In the genomic region with DNA sequence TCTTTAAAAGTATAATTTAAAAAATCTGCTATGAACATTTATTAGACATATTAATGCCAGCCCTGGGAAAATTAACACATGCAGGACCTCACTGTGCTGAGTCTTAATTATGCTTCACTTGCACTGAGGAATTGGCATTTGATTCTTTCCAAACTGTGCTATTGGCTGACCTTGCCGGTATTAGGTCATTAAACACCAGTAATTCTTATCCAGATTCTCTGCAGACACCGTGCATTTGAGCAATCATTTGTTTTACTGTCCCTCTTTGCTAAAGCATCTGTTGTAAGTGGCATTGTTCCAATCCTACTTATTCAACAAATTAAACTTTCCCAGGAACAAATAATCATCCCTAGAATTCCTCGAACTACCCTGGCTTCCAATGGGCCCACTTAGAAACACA, we compare ENCODE assay signal across 17 cellular contexts.
DNase-seq lines count a peak whose midpoint lies in the region; ATAC-seq and TF ChIP-seq lines count a peak whose summit lies in the region.
"Had no signal": no experiment of that assay in that cellular context is flagged by ENCODE, and none has a peak within 500 bp of the region (broad histone marks: within the 10 kb centered on the region; RNA-seq: fewer than 3 reads in every experiment).

No MANE protein-coding gene starts in this region.

- no peak overlapping the region for H4K91ac ChIP-seq in IMR-90 (ENCODE audit: insufficient read depth, low read depth, low read length)

- H2BK5ac ChIP-seq in IMR-90 (ENCODE audit: low read depth, low read length, poor library complexity, severe bottlenecking) = no peak overlapping the region

- no peaks in the 10 kb centered on the region for H3K9me3 ChIP-seq in IMR-90 (ENCODE audit: control insufficient read depth, insufficient read depth, low read length)

- dilution Hi-C loops in IMR-90 (cut with HindIII; ENCODE audit: low sequenced_read_pairs, unreplicated experiment) = no loop called here

- H3K9ac ChIP-seq in IMR-90 (ENCODE audit: low read depth, low read length) = no peak overlapping the region

- DNase-seq in IMR-90 = peak; percentile 58
- peak; percentile 85 for DNase-seq in astrocyte of the hippocampus (ENCODE audit: low read depth, low spot score)
- no peak for DNase-seq in left cardiac atrium
- peak; percentile 64 for DNase-seq in skeletal muscle cell (ENCODE audit: low read depth)
- no peak for DNase-seq in activated CD4-positive, alpha-beta T cell treated with anti-CD3 and anti-CD28 coated beads, Interleukin-2, amount 10 ng/mL, durations not matched to agents 24 days and 14 days
- DNase-seq: activated naive CD4-positive, alpha-beta T cell; CD8-positive, alpha-beta memory T cell; effector CD8-positive, alpha-beta T cell; GDM1; head of caudate nucleus; NCI-H1092 treated with DMSO at 0.1 percent for 48 hours; stimulated activated CD4-positive, alpha-beta T cell treated with anti-CD3 and anti-CD28 coated beads, Interleukin-4, amount 100 ng/mL, for 1 hour; WERI-Rb-1 had no signal

- ATAC-seq in IMR-90 (ENCODE audit: low read depth) (peak; percentile 45), left cardiac atrium (peak; percentile 27 to 77), GM19351 (IDR thresholded peaks at IDR 0.05; ENCODE audit: unreplicated experiment) (no peak)
- no peak for ATAC-seq in activated T-helper 17 cell treated with anti-CD3 and anti-CD28 coated beads, Interleukin-2, amount 50 U/mL, for 72 hours (replicated peaks)
- ATAC-seq: GM23338 had no signal

- H3K4ac ChIP-seq in IMR-90 (ENCODE audit: low read depth, low read length) = no peak overlapping the region

- no peak overlapping the region for H3K27ac ChIP-seq in IMR-90 (ENCODE audit: insufficient read depth, low read length)
- H3K27ac ChIP-seq: tibial nerve, WERI-Rb-1 had no signal

- H3K14ac ChIP-seq in IMR-90 (replicated peaks; ENCODE audit: low read depth, low read length) = no peak overlapping the region

- intact Hi-C loops in IMR-90 (cut with micrococcal nuclease) (no loop called here), left cardiac atrium (cut with DNase I) (no loop called here)
- intact Hi-C loops in activated CD4-positive, alpha-beta T cell treated with anti-CD3 and anti-CD28 coated beads, Interleukin-2, amount 10 ng/mL, durations not matched to agents 24 days and 14 days (cut with micrococcal nuclease) = no loop called here

- no peak overlapping the region for H3K27ac Mint-ChIP-seq in activated T-helper 17 cell treated with anti-CD3 and anti-CD28 coated beads, Interleukin-2, amount 50 U/mL, for 72 hours
- H3K27ac Mint-ChIP-seq in activated CD4-positive, alpha-beta T cell treated with anti-CD3 and anti-CD28 coated beads, Interleukin-2, amount 10 ng/mL, durations not matched to agents 24 days and 14 days = no peak overlapping the region
- H3K27ac Mint-ChIP-seq: CD8-positive, alpha-beta memory T cell; GM23338 had no signal

- no peaks in the 10 kb centered on the region for H4K20me1 ChIP-seq in IMR-90 (ENCODE audit: insufficient read depth, low read length)

- H3K27me3 Mint-ChIP-seq in activated T-helper 17 cell treated with anti-CD3 and anti-CD28 coated beads, Interleukin-2, amount 50 U/mL, for 72 hours = peaks cover 3% of the 10 kb centered on the region
- peaks cover 3% of the 10 kb centered on the region for H3K27me3 Mint-ChIP-seq in activated CD4-positive, alpha-beta T cell treated with anti-CD3 and anti-CD28 coated beads, Interleukin-2, amount 10 ng/mL, durations not matched to agents 24 days and 14 days

- H2BK20ac ChIP-seq in IMR-90 (ENCODE audit: low read depth, low read length) = no peak overlapping the region

- H3K4me1 ChIP-seq in IMR-90 (ENCODE audit: control insufficient read depth, insufficient read depth, low read length) = peaks cover 3% of the 10 kb centered on the region

- no peaks in the 10 kb centered on the region for H3K36me3 Mint-ChIP-seq in activated T-helper 17 cell treated with anti-CD3 and anti-CD28 coated beads, Interleukin-2, amount 50 U/mL, for 72 hours (ENCODE audit: low read depth)
- H3K36me3 Mint-ChIP-seq in activated CD4-positive, alpha-beta T cell treated with anti-CD3 and anti-CD28 coated beads, Interleukin-2, amount 10 ng/mL, durations not matched to agents 24 days and 14 days (ENCODE audit: low read depth) = no peaks in the 10 kb centered on the region
- H3K36me3 Mint-ChIP-seq: CD8-positive, alpha-beta memory T cell had no signal

- H3K4me3 Mint-ChIP-seq in activated T-helper 17 cell treated with anti-CD3 and anti-CD28 coated beads, Interleukin-2, amount 50 U/mL, for 72 hours = no peak overlapping the region
- H3K4me3 Mint-ChIP-seq in activated CD4-positive, alpha-beta T cell treated with anti-CD3 and anti-CD28 coated beads, Interleukin-2, amount 10 ng/mL, durations not matched to agents 24 days and 14 days = no peak overlapping the region
- H3K4me3 Mint-ChIP-seq: CD8-positive, alpha-beta memory T cell; GM23338 had no signal

- no TSS peak for BruUV-seq in IMR-90 (replicated peaks; lab: Mats Ljungman, UMichigan)

- H3K36me3 ChIP-seq in IMR-90 (ENCODE audit: control insufficient read depth, insufficient read depth, low read length) = no peaks in the 10 kb centered on the region
- H3K36me3 ChIP-seq: tibial nerve, WERI-Rb-1 had no signal

- H2BK120ac ChIP-seq in IMR-90 (ENCODE audit: low read depth, low read length) = no peak overlapping the region

- CTCF ChIA-PET in IMR-90 (lab: Yijun Ruan, JAX) = interaction anchor here (0.6 to 1.1 kb wide), 2 partner anchors 254 to 348 kb away, joined by 3 to 4 read pairs; no protein-coding TSS in a partner anchor

- H2AK5ac ChIP-seq in IMR-90 (ENCODE audit: low read depth, low read length) = no peak overlapping the region

- H3K4me1 Mint-ChIP-seq in activated T-helper 17 cell treated with anti-CD3 and anti-CD28 coated beads, Interleukin-2, amount 50 U/mL, for 72 hours = no peaks in the 10 kb centered on the region
- H3K4me1 Mint-ChIP-seq in activated CD4-positive, alpha-beta T cell treated with anti-CD3 and anti-CD28 coated beads, Interleukin-2, amount 10 ng/mL, durations not matched to agents 24 days and 14 days = peaks cover 2% of the 10 kb centered on the region
- H3K4me1 Mint-ChIP-seq: CD8-positive, alpha-beta memory T cell had no signal

- H3K4me2 ChIP-seq in IMR-90 (ENCODE audit: low read depth, low read length) = no peak overlapping the region
- H3K4me2 ChIP-seq: GM23338 had no signal

- H3K4me3 ChIP-seq in IMR-90 (ENCODE audit: insufficient read depth, low read depth, low read length) (no peak overlapping the region), skeletal muscle cell (ENCODE audit: low read depth, low read length) (no peak overlapping the region)
- H3K4me3 ChIP-seq: GM23338, tibial nerve had no signal

- H4K5ac ChIP-seq in IMR-90 (ENCODE audit: low read depth, low read length) = no peak overlapping the region

- peaks cover 5% of the 10 kb centered on the region; the same call in 1 of the 2 replicates for H3K9me1 ChIP-seq in IMR-90 (ENCODE audit: insufficient read depth, low read length)

- no peak overlapping the region for H3K23ac ChIP-seq in IMR-90 (ENCODE audit: low read depth, low read length)

- H3K9me3 Mint-ChIP-seq in activated T-helper 17 cell treated with anti-CD3 and anti-CD28 coated beads, Interleukin-2, amount 50 U/mL, for 72 hours = no peaks in the 10 kb centered on the region
- H3K9me3 Mint-ChIP-seq in activated CD4-positive, alpha-beta T cell treated with anti-CD3 and anti-CD28 coated beads, Interleukin-2, amount 10 ng/mL, durations not matched to agents 24 days and 14 days = no peaks in the 10 kb centered on the region
- H3K9me3 Mint-ChIP-seq: CD8-positive, alpha-beta memory T cell; GM23338 had no signal

- no peak overlapping the region for H2AFZ ChIP-seq in IMR-90 (replicated peaks; ENCODE audit: low read length, poor library complexity)
- H2AFZ ChIP-seq: GM23338 had no signal

- WGBS in IMR-90 (ENCODE audit: extremely low coverage in 2 of 2, insufficient read length in 1 of 2), 2 experiments = 20% methylated on average over 1 of the region's 3 CpGs; no CpG with 5 or more reads in 1 of the 2 experiments

- in situ Hi-C loops in IMR-90 (cut with MboI; ENCODE audit: low sequenced_read_pairs) = no loop called here

- POLR2A ChIA-PET in IMR-90 (lab: Charles Lee; ENCODE audit: unreplicated experiment) = no interaction called here

- TF ChIP-seq RAD21 in IMR-90 (IDR thresholded peaks at IDR 0.05; ENCODE audit: low read length) = no peak

- no peaks in the 10 kb centered on the region for H3K79me1 ChIP-seq in IMR-90 (ENCODE audit: low read depth in 1 of 2, low read length in 2 of 2)

- no peak overlapping the region for H2BK15ac ChIP-seq in IMR-90 (ENCODE audit: low read depth, low read length)

- no peak for TF ChIP-seq POLR2A in IMR-90 (IDR thresholded peaks at IDR 0.05; ENCODE audit: low read depth, low read length)

- no peaks in the 10 kb centered on the region for H3K27me3 ChIP-seq in IMR-90 (ENCODE audit: control insufficient read depth, insufficient read depth, low read length)
- H3K27me3 ChIP-seq: tibial nerve had no signal

- H3K56ac ChIP-seq in IMR-90 (ENCODE audit: extremely low read depth, insufficient read depth, low read length) = no peak overlapping the region

- no peak overlapping the region for H3K18ac ChIP-seq in IMR-90 (ENCODE audit: low read depth, low read length)

- H2AK9ac ChIP-seq in IMR-90 (replicated peaks; ENCODE audit: low read depth, low read length, poor library complexity) = no peak overlapping the region

- H4K8ac ChIP-seq in IMR-90 (ENCODE audit: low read depth in 2 of 2, low read length in 2 of 2) = no peak overlapping the region

- TF ChIP-seq CTCF in IMR-90 (conservative IDR thresholded peaks at IDR 0.05; ENCODE audit: low read depth, low read length) = no peak

TF ChIP-seq in IMR-90, 13 proteins besides CTCF, POLR2A, EP300 and RAD21:
- TF ChIP-seq CEBPB (IDR thresholded peaks at IDR 0.05; ENCODE audit: low read depth, low read length) (0 out of 2 replicates have a peak, but pooled peaks have one; percentile 11), RFX5 (IDR thresholded peaks at IDR 0.05; ENCODE audit: low read depth, low read length) (no peak)

Comparison
In these comparisons a context has a peak if more than half of its experiments do, and no peak if none do; other contexts are left out.
1. ATAC-seq: peak in IMR-90 (single experiment) and left cardiac atrium (2 of 2); none in activated T-helper 17 cell treated with anti-CD3 and anti-CD28 coated beads, Interleukin-2, amount 50 U/mL, for 72 hours (single experiment) and GM19351 (single experiment).
2. DNase-seq: peak in IMR-90 (single experiment), astrocyte of the hippocampus (single experiment) and skeletal muscle cell (single experiment); none in left cardiac atrium (single experiment) and activated CD4-positive, alpha-beta T cell treated with anti-CD3 and anti-CD28 coated beads, Interleukin-2, amount 10 ng/mL, durations not matched to agents 24 days and 14 days (single experiment).